Comparison of ENCODE assay signal across 27 cellular contexts in the genomic region with DNA sequence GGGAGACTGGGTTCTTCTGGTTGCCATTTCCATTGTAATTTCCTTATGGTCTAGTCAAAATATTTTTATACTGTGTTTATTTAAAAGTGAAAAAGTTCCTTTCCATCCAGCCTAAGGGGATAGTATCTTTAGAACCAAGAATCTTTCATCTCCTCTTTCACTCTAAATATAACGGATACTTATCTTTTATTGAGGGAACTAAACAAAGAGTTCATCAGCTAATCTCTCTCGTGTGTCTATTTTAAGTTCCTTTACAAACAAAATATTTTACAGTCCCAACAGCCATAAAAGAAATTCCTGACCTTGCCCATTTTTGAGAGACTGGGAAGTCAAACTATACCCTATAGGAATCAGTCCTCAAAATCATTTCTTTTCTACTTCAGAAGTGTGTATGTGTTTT.
"Had no signal": no experiment of that assay in that cellular context is flagged by ENCODE, and none has a peak within 500 bp of the region (broad histone marks: within the 10 kb centered on the region; RNA-seq: fewer than 3 reads in every experiment).

No MANE protein-coding gene starts in this region.

- H3K36me3 ChIP-seq: heart right ventricle, left lung, lower lobe of right lung, right atrium auricular region, right lobe of liver, suprapubic skin, thoracic aorta, tibial artery, uterus had no signal

- H3K4me3 Mint-ChIP-seq: immature natural killer cell; naive thymus-derived CD8-positive, alpha-beta T cell; nephron; neural crest cell; stimulated activated naive B cell treated with anti-CD40 and anti-IgM and Interleukin-4, amounts not matched to agents 10 μg/mL and 1 μg/mL and 100 μg/mL, for 72 hours; stimulated activated naive CD8-positive, alpha-beta T cell treated with anti-CD3 and anti-CD28 coated beads, Interleukin-15, Interleukin-2, amounts not matched to agents 100 ng/mL and 50 ng/mL, for 24 hours had no signal

- H3K27me3 Mint-ChIP-seq: naive thymus-derived CD8-positive, alpha-beta T cell; stimulated activated naive B cell treated with anti-CD40 and anti-IgM and Interleukin-4, amounts not matched to agents 10 μg/mL and 1 μg/mL and 100 μg/mL, for 72 hours; stimulated activated naive CD8-positive, alpha-beta T cell treated with anti-CD3 and anti-CD28 coated beads, Interleukin-15, Interleukin-2, amounts not matched to agents 100 ng/mL and 50 ng/mL, for 24 hours had no signal

- H3K4me3 ChIP-seq: heart right ventricle, left lung, lower lobe of right lung, right atrium auricular region, right lobe of liver, skin epidermis, suprapubic skin, thoracic aorta, tibial artery, uterus had no signal

- H3K27ac Mint-ChIP-seq: immature natural killer cell; naive thymus-derived CD8-positive, alpha-beta T cell; nephron; stimulated activated naive B cell treated with anti-CD40 and anti-IgM and Interleukin-4, amounts not matched to agents 10 μg/mL and 1 μg/mL and 100 μg/mL, for 72 hours; stimulated activated naive CD8-positive, alpha-beta T cell treated with anti-CD3 and anti-CD28 coated beads, Interleukin-15, Interleukin-2, amounts not matched to agents 100 ng/mL and 50 ng/mL, for 24 hours had no signal

- H3K9me3 ChIP-seq: heart right ventricle, left lung, lower lobe of right lung, right atrium auricular region, right lobe of liver, suprapubic skin, thoracic aorta, tibial artery, uterus had no signal

- ATAC-seq: heart right ventricle; left colon; left lung; lower lobe of right lung; naive thymus-derived CD8-positive, alpha-beta T cell; right lobe of liver; stimulated activated naive B cell treated with anti-CD40 and anti-IgM and Interleukin-4, amounts not matched to agents 10 μg/mL and 1 μg/mL and 100 μg/mL, for 72 hours had no signal

- H3K4me1 Mint-ChIP-seq: immature natural killer cell; naive thymus-derived CD8-positive, alpha-beta T cell; stimulated activated naive B cell treated with anti-CD40 and anti-IgM and Interleukin-4, amounts not matched to agents 10 μg/mL and 1 μg/mL and 100 μg/mL, for 72 hours had no signal

- H3K27ac ChIP-seq: heart right ventricle, left lung, lower lobe of right lung, parathyroid adenoma, right lobe of liver, skin epidermis, suprapubic skin, thoracic aorta, tibial artery, uterus had no signal

- H3K4me1 ChIP-seq: left lung, lower lobe of right lung, parathyroid adenoma, right atrium auricular region, right lobe of liver, suprapubic skin, tibial artery, uterus had no signal

- H3K36me3 Mint-ChIP-seq: immature natural killer cell; naive thymus-derived CD8-positive, alpha-beta T cell; stimulated activated naive B cell treated with anti-CD40 and anti-IgM and Interleukin-4, amounts not matched to agents 10 μg/mL and 1 μg/mL and 100 μg/mL, for 72 hours had no signal

- H3K9me3 Mint-ChIP-seq: nephron; neural crest cell; stimulated activated naive B cell treated with anti-CD40 and anti-IgM and Interleukin-4, amounts not matched to agents 10 μg/mL and 1 μg/mL and 100 μg/mL, for 72 hours had no signal

- H3K27me3 ChIP-seq: heart right ventricle, left lung, right atrium auricular region, right lobe of liver, suprapubic skin, tibial artery, uterus had no signal

- DNase-seq: heart right ventricle; hippocampal formation; immature natural killer cell; kidney; left colon; left lung; lower lobe of right lung; mammary epithelial cell; mesenchymal stem cell; naive thymus-derived CD8-positive, alpha-beta T cell; nucleus accumbens; right lobe of liver; stimulated activated CD4-positive, alpha-beta T cell treated with anti-CD3 and anti-CD28 coated beads, Interleukin-12 subunit alpha, Interleukin-12 subunit beta, amount 100 ng/mL, for 4 hours; stimulated activated CD4-positive, alpha-beta T cell treated with anti-CD3 and anti-CD28 coated beads, Interleukin-15, amount 100 ng/mL, for 24 hours; stimulated activated CD4-positive, alpha-beta T cell treated with anti-CD3 and anti-CD28 coated beads, Interleukin-2, amount 100 ng/mL, for 24 hours; stimulated activated CD4-positive, alpha-beta T cell treated with anti-CD3 and anti-CD28 coated beads, Interleukin-4, amount 100 ng/mL, for 1 hour; stimulated activated naive B cell treated with anti-CD40 and anti-IgM and Interleukin-4, amounts not matched to agents 10 μg/mL and 1 μg/mL and 100 μg/mL, for 72 hours; tibial artery; uterus had no signal
